In genomic region chr3:14605070-14605469, GRCh38 we compare ENCODE assay signal across 15 cellular contexts. TPM values are rescaled to one million over a fixed set of nuclear protein-coding genes. Genes with fewer than 3 reads are reported as not detected.
A peak's percentile ranks its signal among the peaks of the same experiment; 100 is the strongest.
DNase-seq lines count a peak whose midpoint lies in the region; ATAC-seq and TF ChIP-seq lines count a peak whose summit lies in the region.
"Had no signal": no experiment of that assay in that cellular context is flagged by ENCODE, and none has a peak within 500 bp of the region (broad histone marks: within the 10 kb centered on the region; RNA-seq: fewer than 3 reads in every experiment).

No MANE protein-coding gene starts in this region.

- intact Hi-C loops in stomach (cut with DNase I; ENCODE audit: low total_unique reads): no loop called here
- intact Hi-C loops in naive thymus-derived CD4-positive, alpha-beta T cell (cut with micrococcal nuclease): no loop called here

- no peak overlapping the region for H3K4me3 Mint-ChIP-seq in WTC11
- peak overlapping the region in 1 of 10 donors; percentile 62 for H3K4me3 Mint-ChIP-seq in naive thymus-derived CD4-positive, alpha-beta T cell
- H3K4me3 Mint-ChIP-seq in T-helper 2 cell treated with Interferon-gamma antibody and Interleukin-4, amounts not matched to agents 5 μg/mL and 100 μg/mL, for 36 hours: no peak overlapping the region
- H3K4me3 Mint-ChIP-seq: activated naive CD8-positive, alpha-beta T cell treated with anti-CD3 and anti-CD28 coated beads, Interleukin-2, amount 10 ng/mL, durations not matched to agents 7 days and 5 days; CD4-positive, alpha-beta T cell had no signal

- no peak for TF ChIP-seq POLR2A in stomach (IDR thresholded peaks at IDR 0.05)

- no peaks in the 10 kb centered on the region for H3K9me3 ChIP-seq in stomach
- no peaks in the 10 kb centered on the region for H3K9me3 ChIP-seq in naive thymus-derived CD4-positive, alpha-beta T cell (ENCODE audit: control insufficient read depth in 2 of 3, low read length in 3 of 3)

- no peaks in the 10 kb centered on the region for H3K36me3 ChIP-seq in stomach
- no peaks in the 10 kb centered on the region for H3K36me3 ChIP-seq in naive thymus-derived CD4-positive, alpha-beta T cell (ENCODE audit: control insufficient read depth in 2 of 3, insufficient read depth in 3 of 3, low read length in 3 of 3)

- H3K4me1 ChIP-seq in stomach: peaks cover 7 to 29% (median 16%) of the 10 kb centered on the region in 4 donors
- no peaks in the 10 kb centered on the region for H3K4me1 ChIP-seq in naive thymus-derived CD4-positive, alpha-beta T cell (ENCODE audit: control insufficient read depth in 2 of 2, insufficient read depth in 2 of 2, low read length in 2 of 2)

- no peak for TF ChIP-seq EP300 in stomach (IDR thresholded peaks at IDR 0.05)

- ATAC-seq in WTC11: no peak
- ATAC-seq in naive thymus-derived CD4-positive, alpha-beta T cell: no peak

- DNase-seq in HPDE6-E6E7 (ENCODE audit: extremely low spot score): peak; percentile 20
- peak; percentile 58 for DNase-seq in RKO (ENCODE audit: low spot score)
- peak; percentile 22 for DNase-seq in fibroblast of mammary gland (ENCODE audit: low read depth)
- DNase-seq in stomach: peak; percentile 46
- DNase-seq in WTC11 (ENCODE audit: low spot score): no peak
- DNase-seq in NCI-H187 treated with DMSO at 0.1 percent for 48 hours (lab: John Stamatoyannopoulos, UW): no peak
- no peak for DNase-seq in naive thymus-derived CD4-positive, alpha-beta T cell
- no peak for DNase-seq in T-helper 2 cell treated with Interferon-gamma antibody and Interleukin-4, amounts not matched to agents 5 μg/mL and 100 μg/mL, for 36 hours (ENCODE audit: low spot score)
- DNase-seq: activated CD4-positive, CD25-positive, alpha-beta regulatory T cell treated with anti-CD3 and anti-CD28 coated beads, Interleukin-2, amount 50 U/mL, for 72 hours; activated naive CD8-positive, alpha-beta T cell treated with anti-CD3 and anti-CD28 coated beads, Interleukin-2, amount 10 ng/mL, durations not matched to agents 7 days and 5 days; CD4-positive, alpha-beta T cell; MM.1S; NCI-H345; stimulated activated CD4-positive, alpha-beta T cell treated with anti-CD3 and anti-CD28 coated beads, Interleukin-2, amount 100 ng/mL, for 24 hours had no signal

- POLR2A ChIA-PET in WTC11 (lab: Charles Lee): no interaction called here
- POLR2A ChIA-PET in naive thymus-derived CD4-positive, alpha-beta T cell (lab: Charles Lee): no interaction called here

- no peak for TF ChIP-seq CTCF in fibroblast of mammary gland (conservative IDR thresholded peaks at IDR 0.05; ENCODE audit: control insufficient read depth, insufficient read depth, low read depth, low read length)
- no peak for TF ChIP-seq CTCF in stomach (IDR thresholded peaks at IDR 0.05)
- no peak for TF ChIP-seq CTCF in WTC11 (IDR thresholded peaks at IDR 0.05)

- peaks cover 32% of the 10 kb centered on the region for H3K27me3 Mint-ChIP-seq in WTC11 (ENCODE audit: low read depth)
- peaks cover 57 to 75% (median 64%) of the 10 kb centered on the region in 5 donors for H3K27me3 Mint-ChIP-seq in naive thymus-derived CD4-positive, alpha-beta T cell
- H3K27me3 Mint-ChIP-seq in T-helper 2 cell treated with Interferon-gamma antibody and Interleukin-4, amounts not matched to agents 5 μg/mL and 100 μg/mL, for 36 hours (ENCODE audit: low read depth): peaks cover 56% of the 10 kb centered on the region

- no peaks in the 10 kb centered on the region; the same call in 1 of the 2 replicates for H3K36me3 Mint-ChIP-seq in WTC11
- peaks cover 3 to 9% (median 4%) of the 10 kb centered on the region in 5 donors for H3K36me3 Mint-ChIP-seq in naive thymus-derived CD4-positive, alpha-beta T cell
- H3K36me3 Mint-ChIP-seq in T-helper 2 cell treated with Interferon-gamma antibody and Interleukin-4, amounts not matched to agents 5 μg/mL and 100 μg/mL, for 36 hours (ENCODE audit: low read depth): no peaks in the 10 kb centered on the region
- H3K36me3 Mint-ChIP-seq: activated naive CD8-positive, alpha-beta T cell treated with anti-CD3 and anti-CD28 coated beads, Interleukin-2, amount 10 ng/mL, durations not matched to agents 7 days and 5 days had no signal

- 68 to 76% (median 71%) methylated on average over 5 of the region's 5 CpGs for WGBS in stomach, 5 donors

- H3K4me3 ChIP-seq in fibroblast of mammary gland (ENCODE audit: control insufficient read depth, low read depth, low read length) (no peak overlapping the region), stomach (no peak overlapping the region)
- no peak overlapping the region for H3K4me3 ChIP-seq in naive thymus-derived CD4-positive, alpha-beta T cell (ENCODE audit: low read length)

- H3K27ac Mint-ChIP-seq in WTC11: no peak overlapping the region
- no peak overlapping the region for H3K27ac Mint-ChIP-seq in naive thymus-derived CD4-positive, alpha-beta T cell
- H3K27ac Mint-ChIP-seq in T-helper 2 cell treated with Interferon-gamma antibody and Interleukin-4, amounts not matched to agents 5 μg/mL and 100 μg/mL, for 36 hours: no peak overlapping the region
- H3K27ac Mint-ChIP-seq: activated naive CD8-positive, alpha-beta T cell treated with anti-CD3 and anti-CD28 coated beads, Interleukin-2, amount 10 ng/mL, durations not matched to agents 7 days and 5 days; CD4-positive, alpha-beta T cell; nephron had no signal

- H3K27ac ChIP-seq in stomach: no peak overlapping the region
- no peak overlapping the region for H3K27ac ChIP-seq in naive thymus-derived CD4-positive, alpha-beta T cell (ENCODE audit: low read depth, low read length)

- peaks cover 0 to 72% (median 16%) of the 10 kb centered on the region in 3 donors for H3K27me3 ChIP-seq in stomach
- no peaks in the 10 kb centered on the region for H3K27me3 ChIP-seq in naive thymus-derived CD4-positive, alpha-beta T cell (ENCODE audit: control insufficient read depth in 2 of 2, insufficient read depth in 2 of 2, low read length in 2 of 2)

- H3K9me3 Mint-ChIP-seq in WTC11: peaks cover 9% of the 10 kb centered on the region
- H3K9me3 Mint-ChIP-seq in naive thymus-derived CD4-positive, alpha-beta T cell: peaks cover 0 to 7% (median 3%) of the 10 kb centered on the region in 11 donors
- peaks cover 4% of the 10 kb centered on the region for H3K9me3 Mint-ChIP-seq in T-helper 2 cell treated with Interferon-gamma antibody and Interleukin-4, amounts not matched to agents 5 μg/mL and 100 μg/mL, for 36 hours
- H3K9me3 Mint-ChIP-seq: CD4-positive, alpha-beta T cell had no signal

- peaks cover 14% of the 10 kb centered on the region for H3K4me1 Mint-ChIP-seq in WTC11
- peaks cover 0 to 5% (median 0%) of the 10 kb centered on the region in 7 donors for H3K4me1 Mint-ChIP-seq in naive thymus-derived CD4-positive, alpha-beta T cell
- H3K4me1 Mint-ChIP-seq in T-helper 2 cell treated with Interferon-gamma antibody and Interleukin-4, amounts not matched to agents 5 μg/mL and 100 μg/mL, for 36 hours (ENCODE audit: low read depth): no peaks in the 10 kb centered on the region
- H3K4me1 Mint-ChIP-seq: activated naive CD8-positive, alpha-beta T cell treated with anti-CD3 and anti-CD28 coated beads, Interleukin-2, amount 10 ng/mL, durations not matched to agents 7 days and 5 days; nephron had no signal

- CTCF ChIA-PET in WTC11 (lab: Charles Lee): interaction anchor here (1.1 to 3.7 kb wide), 5 partner anchors 18 to 401 kb away, joined by 3 to 24 read pairs (median 4); no protein-coding TSS in a partner anchor
- CTCF ChIA-PET in naive thymus-derived CD4-positive, alpha-beta T cell (lab: Charles Lee): no interaction called here

TF ChIP-seq in WTC11, 78 proteins besides CTCF, POLR2A, EP300 and RAD21 (continues in another document):
- TF ChIP-seq EMX1 (CRISPR knock-in tag; IDR thresholded peaks at IDR 0.05): no peak
- no peak for TF ChIP-seq ZNF121 (CRISPR knock-in tag; IDR thresholded peaks at IDR 0.05)
- TF ChIP-seq TEAD4 (CRISPR knock-in tag; IDR thresholded peaks at IDR 0.05): no peak
- no peak for TF ChIP-seq ZNF232 (CRISPR knock-in tag; IDR thresholded peaks at IDR 0.05)
- TF ChIP-seq ZNF219 (CRISPR knock-in tag; IDR thresholded peaks at IDR 0.05; ENCODE audit: borderline replicate concordance): no peak
- no peak for TF ChIP-seq KAT7 (CRISPR knock-in tag; IDR thresholded peaks at IDR 0.05; ENCODE audit: borderline replicate concordance)
- no peak for TF ChIP-seq ELF4 (CRISPR knock-in tag; IDR thresholded peaks at IDR 0.05; ENCODE audit: low read depth)
- TF ChIP-seq ZSCAN18 (CRISPR knock-in tag; IDR thresholded peaks at IDR 0.05): no peak
- TF ChIP-seq GRHL2 (CRISPR knock-in tag; IDR thresholded peaks at IDR 0.05; ENCODE audit: insufficient replicate concordance, severe bottlenecking): no peak

RNA-seq across cellular contexts. Expression of gene CCDC174, which starts 46.5 kb away (rescaled TPM):
- 10 to 100 TPM in 4 of 5 donors, 1 to 10 TPM in 1; 8.5 to 44.0 (median 19.6) TPM for total RNA-seq in stomach
- 10 to 100 TPM; 12.5 to 26.7 (median 15.3) TPM for polyA plus RNA-seq in stomach
- total RNA-seq in WTC11 (2021): 11.3 to 16.0 TPM (median 13.8 TPM) in 3 replicates
- total RNA-seq in naive thymus-derived CD4-positive, alpha-beta T cell: 10 to 100 TPM; 21.6 to 59.2 (median 46.2) TPM
- polyA plus RNA-seq in naive thymus-derived CD4-positive, alpha-beta T cell: 10 to 100 TPM; 18.3 to 20.9 TPM

Comparison
In these comparisons a context has a peak if more than half of its experiments do, and no peak if none do; other contexts are left out.
1. DNase-seq: peak in HPDE6-E6E7 (single experiment), RKO (single experiment), fibroblast of mammary gland (single experiment) and stomach (single experiment); none in WTC11 (single experiment), NCI-H187 treated with DMSO at 0.1 percent for 48 hours (single experiment), naive thymus-derived CD4-positive, alpha-beta T cell (0 of 9) and T-helper 2 cell treated with Interferon-gamma antibody and Interleukin-4, amounts not matched to agents 5 μg/mL and 100 μg/mL, for 36 hours (single experiment).